ENCODE assay signal across 21 cellular contexts in the genomic region with DNA sequence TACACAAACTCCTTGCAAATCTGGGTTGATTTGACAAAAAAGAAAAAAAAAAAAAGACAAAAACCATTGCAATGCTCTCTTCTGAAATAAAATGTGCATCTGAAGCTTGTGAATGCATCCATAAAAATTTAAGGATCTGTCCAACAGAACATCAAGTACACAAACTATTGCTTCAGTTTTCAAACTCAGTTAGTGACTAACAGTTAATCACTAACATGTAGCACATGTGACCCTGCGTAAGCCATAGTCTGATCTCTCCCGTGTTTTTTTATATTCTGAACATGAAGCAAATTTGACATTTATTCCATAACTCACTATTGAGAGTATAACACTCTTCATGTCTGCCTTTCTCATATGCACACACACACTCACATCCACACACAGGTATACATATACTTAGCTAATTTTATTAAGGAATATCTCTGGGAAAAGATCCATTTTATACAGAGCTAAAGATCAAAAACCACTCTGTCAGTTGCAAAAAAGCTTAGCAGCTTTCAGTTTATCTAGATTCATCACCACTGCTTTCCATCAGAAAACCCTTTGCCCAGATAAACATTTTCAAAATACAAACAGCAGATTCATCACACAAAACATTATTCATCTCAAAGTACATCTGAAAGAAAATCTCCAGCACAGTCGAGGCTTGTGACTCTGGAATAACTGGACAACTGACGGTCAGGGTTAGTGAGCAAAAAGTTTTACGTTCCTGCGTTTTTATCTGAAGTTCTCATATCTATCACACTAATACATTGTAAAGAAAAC.
A peak's percentile ranks its signal among the peaks of the same experiment; 100 is the strongest.
DNase-seq lines count a peak whose midpoint lies in the region; ATAC-seq, FAIRE-seq and TF ChIP-seq lines count a peak whose summit lies in the region.
"Had no signal": no experiment of that assay in that cellular context is flagged by ENCODE, and none has a peak within 500 bp of the region (broad histone marks: within the 10 kb centered on the region; RNA-seq: fewer than 3 reads in every experiment).

No MANE protein-coding gene starts in this region.

- no peaks in the 10 kb centered on the region for H3K9me3 Mint-ChIP-seq in nephron
- H3K9me3 Mint-ChIP-seq: activated naive CD4-positive, alpha-beta T cell treated with anti-CD3 and anti-CD28 coated beads, Interleukin-2, amount 10 ng/mL, durations not matched to agents 7 days and 5 days; CD8-positive, alpha-beta T cell; stimulated activated naive B cell treated with anti-CD40 and anti-IgM and Interleukin-4, amounts not matched to agents 10 μg/mL and 1 μg/mL and 100 μg/mL, for 72 hours had no signal

- H3K14ac ChIP-seq in IMR-90 (replicated peaks; ENCODE audit: low read depth, low read length) = no peak overlapping the region

- no peaks in the 10 kb centered on the region for H3K9me1 ChIP-seq in IMR-90 (ENCODE audit: insufficient read depth, low read length)

- H2BK15ac ChIP-seq in IMR-90 (ENCODE audit: low read depth, low read length) = no peak overlapping the region

- H3K23ac ChIP-seq in IMR-90 (ENCODE audit: low read depth, low read length) = no peak overlapping the region

- TF ChIP-seq CTCF in IMR-90 (conservative IDR thresholded peaks at IDR 0.05; ENCODE audit: low read depth, low read length) (no peak), epithelial cell of proximal tubule (conservative IDR thresholded peaks at IDR 0.05; ENCODE audit: low read depth, low read length) (no peak), nephron (IDR thresholded peaks at IDR 0.05; ENCODE audit: unreplicated experiment in 3 of 3) (no peak), upper lobe of left lung (IDR thresholded peaks at IDR 0.05) (no peak)

- H3K36me3 ChIP-seq in IMR-90 (ENCODE audit: control insufficient read depth, insufficient read depth, low read length) (no peaks in the 10 kb centered on the region), small intestine (ENCODE audit: control insufficient read depth in 2 of 2, insufficient read depth in 2 of 2, low read length in 2 of 2) (no peaks in the 10 kb centered on the region), upper lobe of left lung (no peaks in the 10 kb centered on the region)
- H3K36me3 ChIP-seq: transverse colon had no signal

- no peaks in the 10 kb centered on the region for H3K27me3 ChIP-seq in IMR-90 (ENCODE audit: control insufficient read depth, insufficient read depth, low read length)
- H3K27me3 ChIP-seq in small intestine (ENCODE audit: control insufficient read depth in 2 of 2, insufficient read depth in 2 of 2, low read length in 2 of 2) = no peaks in the 10 kb centered on the region
- H3K27me3 ChIP-seq in upper lobe of left lung = no peaks in the 10 kb centered on the region
- H3K27me3 ChIP-seq: transverse colon had no signal

- intact Hi-C loops in IMR-90 (cut with micrococcal nuclease) = no loop called here

- H3K4me1 ChIP-seq in IMR-90 (ENCODE audit: control insufficient read depth, insufficient read depth, low read length) (no peaks in the 10 kb centered on the region), small intestine (ENCODE audit: control insufficient read depth in 2 of 2, insufficient read depth in 1 of 2, low read depth in 1 of 2, low read length in 1 of 2) (no peaks in the 10 kb centered on the region), upper lobe of left lung (no peaks in the 10 kb centered on the region)
- H3K4me1 ChIP-seq: transverse colon had no signal

- FAIRE-seq in small intestine (lab: Jason Lieb, UNC) = no peak
- FAIRE-seq: endothelial cell of umbilical vein had no signal

- H3K4me3 Mint-ChIP-seq in nephron = no peak overlapping the region
- H3K4me3 Mint-ChIP-seq: activated naive CD4-positive, alpha-beta T cell treated with anti-CD3 and anti-CD28 coated beads, Interleukin-2, amount 10 ng/mL, durations not matched to agents 7 days and 5 days; CD8-positive, alpha-beta T cell; natural killer cell; stimulated activated naive B cell treated with anti-CD40 and anti-IgM and Interleukin-4, amounts not matched to agents 10 μg/mL and 1 μg/mL and 100 μg/mL, for 72 hours; T-cell had no signal

- H3K9ac ChIP-seq in IMR-90 (ENCODE audit: low read depth, low read length) = no peak overlapping the region

- no peak overlapping the region for H2AK5ac ChIP-seq in IMR-90 (ENCODE audit: low read depth, low read length)

- no TSS peak for BruUV-seq in IMR-90 (replicated peaks; lab: Mats Ljungman, UMichigan)

- in situ Hi-C loops in IMR-90 (cut with MboI; ENCODE audit: low sequenced_read_pairs) = no loop called here

- POLR2A ChIA-PET in IMR-90 (lab: Charles Lee; ENCODE audit: unreplicated experiment) = no interaction called here

- TF ChIP-seq RAD21 in IMR-90 (IDR thresholded peaks at IDR 0.05; ENCODE audit: low read length) = no peak

- no peak overlapping the region for H2BK120ac ChIP-seq in IMR-90 (ENCODE audit: low read depth, low read length)

- no peak overlapping the region for H3K56ac ChIP-seq in IMR-90 (ENCODE audit: extremely low read depth, insufficient read depth, low read length)

- no peak overlapping the region for H2AK9ac ChIP-seq in IMR-90 (replicated peaks; ENCODE audit: low read depth, low read length, poor library complexity)

- H2BK20ac ChIP-seq in IMR-90 (ENCODE audit: low read depth, low read length) = no peak overlapping the region

- WGBS in IMR-90 (ENCODE audit: extremely low coverage in 2 of 2, insufficient read length in 1 of 2), 2 experiments = no CpG with 5 or more reads among the region's 6 CpGs
- 61 to 73% (median 68%) methylated on average over 6 of the region's 6 CpGs for WGBS in small intestine, 3 donors
- WGBS in upper lobe of left lung, 2 donors = 72 to 73% methylated on average over 6 of the region's 6 CpGs

- dilution Hi-C loops in IMR-90 (cut with HindIII; ENCODE audit: low sequenced_read_pairs, unreplicated experiment) = no loop called here

- H3K79me1 ChIP-seq in IMR-90 (ENCODE audit: low read depth in 1 of 2, low read length in 2 of 2) = no peaks in the 10 kb centered on the region

- no peak overlapping the region for H3K4ac ChIP-seq in IMR-90 (ENCODE audit: low read depth, low read length)

- TF ChIP-seq EP300 in upper lobe of left lung (IDR thresholded peaks at IDR 0.05) = no peak

- H3K18ac ChIP-seq in IMR-90 (ENCODE audit: low read depth, low read length) = no peak overlapping the region

- TF ChIP-seq POLR2A in IMR-90 (IDR thresholded peaks at IDR 0.05; ENCODE audit: low read depth, low read length) = no peak
- TF ChIP-seq POLR2A in upper lobe of left lung (IDR thresholded peaks at IDR 0.05) = no peak

- CTCF ChIA-PET in IMR-90 (lab: Yijun Ruan, JAX) = interaction anchor here (0.7 kb wide), 1 partner anchor 400 kb away, joined by 3 read pairs; no protein-coding TSS in a partner anchor

- no peaks in the 10 kb centered on the region for H3K9me3 ChIP-seq in IMR-90 (ENCODE audit: control insufficient read depth, insufficient read depth, low read length)
- no peaks in the 10 kb centered on the region for H3K9me3 ChIP-seq in small intestine (ENCODE audit: control insufficient read depth, low read depth)
- H3K9me3 ChIP-seq in upper lobe of left lung = no peaks in the 10 kb centered on the region
- H3K9me3 ChIP-seq: transverse colon had no signal

- H4K5ac ChIP-seq in IMR-90 (ENCODE audit: low read depth, low read length) = no peak overlapping the region

- peak overlapping the region; percentile 58 to 83 (median 70) for H3K27ac Mint-ChIP-seq in nephron
- H3K27ac Mint-ChIP-seq: activated naive CD4-positive, alpha-beta T cell treated with anti-CD3 and anti-CD28 coated beads, Interleukin-2, amount 10 ng/mL, durations not matched to agents 7 days and 5 days; CD8-positive, alpha-beta T cell; natural killer cell; stimulated activated naive B cell treated with anti-CD40 and anti-IgM and Interleukin-4, amounts not matched to agents 10 μg/mL and 1 μg/mL and 100 μg/mL, for 72 hours; T-cell had no signal

- no peak overlapping the region for H3K4me2 ChIP-seq in IMR-90 (ENCODE audit: low read depth, low read length)

- ATAC-seq in IMR-90 (ENCODE audit: low read depth) = no peak
- no peak for ATAC-seq in upper lobe of left lung (ENCODE audit: low FRiP score in 2 of 2)
- ATAC-seq: CD8-positive, alpha-beta T cell; natural killer cell; Right ventricle myocardium inferior; stimulated activated naive B cell treated with anti-CD40 and anti-IgM and Interleukin-4, amounts not matched to agents 10 μg/mL and 1 μg/mL and 100 μg/mL, for 72 hours; T-cell had no signal

- no peak overlapping the region for H2BK5ac ChIP-seq in IMR-90 (ENCODE audit: low read depth, low read length, poor library complexity, severe bottlenecking)

- no peaks in the 10 kb centered on the region for H3K27me3 Mint-ChIP-seq in nephron (ENCODE audit: low read depth)
- H3K27me3 Mint-ChIP-seq: activated naive CD4-positive, alpha-beta T cell treated with anti-CD3 and anti-CD28 coated beads, Interleukin-2, amount 10 ng/mL, durations not matched to agents 7 days and 5 days; stimulated activated naive B cell treated with anti-CD40 and anti-IgM and Interleukin-4, amounts not matched to agents 10 μg/mL and 1 μg/mL and 100 μg/mL, for 72 hours had no signal

- no peak overlapping the region for H4K8ac ChIP-seq in IMR-90 (ENCODE audit: low read depth in 2 of 2, low read length in 2 of 2)

- no peaks in the 10 kb centered on the region for H4K20me1 ChIP-seq in IMR-90 (ENCODE audit: insufficient read depth, low read length)

- no peak overlapping the region for H4K91ac ChIP-seq in IMR-90 (ENCODE audit: insufficient read depth, low read depth, low read length)

- H3K27ac ChIP-seq in IMR-90 (ENCODE audit: insufficient read depth, low read length) = no peak overlapping the region
- no peak overlapping the region for H3K27ac ChIP-seq in small intestine (ENCODE audit: low read depth in 1 of 2, low read length in 1 of 2)
- H3K27ac ChIP-seq in upper lobe of left lung = no peak overlapping the region
- H3K27ac ChIP-seq: transverse colon had no signal

- no peaks in the 10 kb centered on the region for H3K36me3 Mint-ChIP-seq in nephron (ENCODE audit: low read depth)
- H3K36me3 Mint-ChIP-seq: activated naive CD4-positive, alpha-beta T cell treated with anti-CD3 and anti-CD28 coated beads, Interleukin-2, amount 10 ng/mL, durations not matched to agents 7 days and 5 days; CD8-positive, alpha-beta T cell; natural killer cell; stimulated activated naive B cell treated with anti-CD40 and anti-IgM and Interleukin-4, amounts not matched to agents 10 μg/mL and 1 μg/mL and 100 μg/mL, for 72 hours; T-cell had no signal

- no peak overlapping the region for H2AFZ ChIP-seq in IMR-90 (replicated peaks; ENCODE audit: low read length, poor library complexity)

- H3K4me1 Mint-ChIP-seq in nephron = no peaks in the 10 kb centered on the region
- H3K4me1 Mint-ChIP-seq: activated naive CD4-positive, alpha-beta T cell treated with anti-CD3 and anti-CD28 coated beads, Interleukin-2, amount 10 ng/mL, durations not matched to agents 7 days and 5 days; natural killer cell; stimulated activated naive B cell treated with anti-CD40 and anti-IgM and Interleukin-4, amounts not matched to agents 10 μg/mL and 1 μg/mL and 100 μg/mL, for 72 hours; T-cell had no signal

- DNase-seq in AG08396 (ENCODE audit: low spot score) (peak; percentile 11), IMR-90 (peak; percentile 4), epithelial cell of proximal tubule (ENCODE audit: low read depth) (no peak), DMS79 (lab: John Stamatoyannopoulos, UW) (no peak), small intestine (no peak), NCI-H526 (lab: John Stamatoyannopoulos, UW) (no peak), upper lobe of left lung (no peak)
- DNase-seq: activated CD4-positive, alpha-beta T cell treated with anti-CD3 and anti-CD28 coated beads, Interleukin-2, amount 50 U/mL, for 4 hours; activated naive CD4-positive, alpha-beta T cell treated with anti-CD3 and anti-CD28 coated beads, Interleukin-2, amount 10 ng/mL, durations not matched to agents 7 days and 5 days; activated T-cell treated with anti-CD3 and anti-CD28 coated beads, Interleukin-2, amount 50 U/mL, for 1 hour; CD8-positive, alpha-beta T cell; kidney; natural killer cell; NCI-H2081; NCI-H510A; stimulated activated naive B cell treated with anti-CD40 and anti-IgM and Interleukin-4, amounts not matched to agents 10 μg/mL and 1 μg/mL and 100 μg/mL, for 72 hours; T-cell; transverse colon had no signal

- H3K4me3 ChIP-seq in IMR-90 (ENCODE audit: insufficient read depth, low read depth, low read length) (no peak overlapping the region), epithelial cell of proximal tubule (ENCODE audit: low read depth, low read length) (peak overlapping the region; percentile 1), small intestine (ENCODE audit: low read depth in 1 of 2, low read length in 2 of 2) (no peak overlapping the region), upper lobe of left lung (no peak overlapping the region)
- H3K4me3 ChIP-seq: transverse colon had no signal

Comparison
In these comparisons a context has a peak if more than half of its experiments do, and no peak if none do; other contexts are left out.
1. DNase-seq: peak in AG08396 (single experiment) and IMR-90 (single experiment); none in epithelial cell of proximal tubule (single experiment), DMS79 (single experiment), small intestine (single experiment), NCI-H526 (0 of 2) and upper lobe of left lung (0 of 2).